Comparison of ENCODE assay signal across 8 cellular contexts in genomic region chr1:226001852-226002666, GRCh38. TPM values are rescaled to one million over a fixed set of nuclear protein-coding genes. Genes with fewer than 3 reads are reported as not detected.
DNase-seq lines count a peak whose midpoint lies in the region; ATAC-seq and TF ChIP-seq lines count a peak whose summit lies in the region.

No MANE protein-coding gene starts in this region.

- H3K27me3 Mint-ChIP-seq in naive B cell: no peaks in the 10 kb centered on the region

- H3K27me3 ChIP-seq in testis: no peaks in the 10 kb centered on the region

- 41 to 46% methylated on average over 9 of the region's 9 CpGs for WGBS in testis, 2 donors

- H3K36me3 ChIP-seq in testis (ENCODE audit: low read depth, missing control alignments): no peaks in the 10 kb centered on the region

- H3K4me1 ChIP-seq in testis: peaks cover 5% of the 10 kb centered on the region

- TF ChIP-seq POLR2A in testis (IDR thresholded peaks at IDR 0.05): no peak

- ATAC-seq in GM21737 (IDR thresholded peaks at IDR 0.05; ENCODE audit: unreplicated experiment): peak; percentile 23
- peak; percentile 49 to 55 for ATAC-seq in naive B cell (ENCODE audit: low read depth in 2 of 2)

- no peak overlapping the region for H3K4me3 ChIP-seq in testis

- H3K27ac ChIP-seq in testis: peak overlapping the region; percentile 13 to 97

- no peaks in the 10 kb centered on the region for H3K9me3 ChIP-seq in testis

- H3K9me3 Mint-ChIP-seq in naive B cell: peaks cover 0 to 3% (median 0%) of the 10 kb centered on the region in 7 donors

- DNase-seq in C1 segment of cervical spinal cord (lab: John Stamatoyannopoulos, UW) (peak in 13 of 14 donors; percentile 1 to 78 (median 50)), NCI-H2196 treated with DMSO at 0.1 percent for 48 hours (lab: John Stamatoyannopoulos, UW; ENCODE audit: unreplicated experiment) (peak; percentile 85), ecto neural progenitor cell (ENCODE audit: low spot score) (peak; percentile 48), naive B cell (peak; percentile 93), testis (peak; percentile 71), 8988T (no peak)
- peak; percentile 34 to 53 for DNase-seq in activated CD4-positive, alpha-beta T cell treated with anti-CD3 and anti-CD28 coated beads, Interleukin-2, amount 50 U/mL, for 48 hours

- H3K4me3 Mint-ChIP-seq in naive B cell: peak overlapping the region; percentile 69 to 99 (median 82)

- H3K27ac Mint-ChIP-seq in naive B cell: peak overlapping the region; percentile 100

- H3K4me1 Mint-ChIP-seq in naive B cell: peaks cover 43 to 70% (median 47%) of the 10 kb centered on the region in 3 donors

- intact Hi-C loops in testis (cut with DNase I; ENCODE audit: low total_unique reads): loop anchor here (5.0 kb wide), 1 partner anchor 60 kb away; the partner anchor contains the start of gene H3-3A

- no peak for TF ChIP-seq CTCF in testis (IDR thresholded peaks at IDR 0.05)

- H3K36me3 Mint-ChIP-seq in naive B cell: peaks cover 0 to 6% of the 10 kb centered on the region in 2 donors

RNA-seq across cellular contexts. Expression of gene SDE2, which starts 2.9 kb away (rescaled TPM):
- polyA plus RNA-seq in naive B cell (ENCODE audit: low read depth in 6 of 6): 10 to 100 TPM in 5 of 6 donors, 1 to 10 TPM in 1; 8.7 to 18.9 (median 11.4) TPM
- 10 to 100 TPM; 22.4 to 23.9 TPM for total RNA-seq in testis
- 17.9 TPM for polyA plus RNA-seq in testis (ENCODE audit: insufficient read depth, low read depth, low replicate concordance)
